In the genomic region with DNA sequence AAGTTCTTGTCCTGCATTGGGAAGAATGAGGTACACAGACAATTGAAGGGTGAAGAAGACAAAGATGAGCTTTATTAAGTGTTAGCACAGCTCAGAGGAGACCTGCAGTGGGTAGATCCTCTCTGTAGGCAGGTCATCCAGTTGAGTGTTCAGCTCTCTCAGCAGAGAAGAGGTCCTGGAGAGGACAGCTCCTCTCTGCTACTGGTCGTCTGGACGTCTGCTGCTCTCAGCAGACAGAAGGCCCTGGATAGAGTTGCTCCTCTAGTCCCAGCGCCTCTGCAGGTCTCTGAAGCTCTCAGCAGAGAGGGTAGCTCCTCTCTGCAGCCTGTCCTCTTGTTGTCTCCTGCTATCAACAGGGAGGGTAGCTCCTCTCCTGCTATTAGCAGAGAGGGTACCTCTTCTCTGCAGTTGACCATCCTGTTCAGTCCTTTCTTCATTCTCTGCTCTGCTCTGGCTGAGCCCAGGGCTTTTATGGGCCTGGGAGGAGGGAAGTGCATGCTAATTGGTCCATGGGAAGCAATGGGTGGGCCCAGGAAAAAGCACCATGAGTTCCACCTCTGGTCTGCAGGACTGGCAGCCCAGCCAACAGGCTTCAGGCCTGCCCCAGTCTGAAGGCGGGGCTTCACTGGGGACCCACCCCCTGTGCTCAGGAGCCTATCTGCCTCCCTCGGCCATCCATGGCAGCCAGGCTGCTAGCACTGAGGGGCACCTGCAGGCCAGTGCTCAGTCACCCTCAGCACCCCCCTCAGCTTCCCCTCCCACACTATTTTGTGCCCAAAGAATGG, we compare ENCODE assay signal across 22 cellular contexts. TPM values are rescaled to one million over a fixed set of nuclear protein-coding genes. Genes with fewer than 3 reads are reported as not detected.
"Had no signal": no experiment of that assay in that cellular context is flagged by ENCODE, and none has a peak within 500 bp of the region (broad histone marks: within the 10 kb centered on the region; RNA-seq: fewer than 3 reads in every experiment).

No MANE protein-coding gene starts in this region.

- H3K27me3 ChIP-seq: dorsolateral prefrontal cortex, pancreas, sigmoid colon, thyroid gland, uterus had no signal

- DNase-seq: activated B cell treated with CpG ODN at 0.5 μM for 24 hours; activated CD4-positive, alpha-beta T cell treated with anti-CD3 and anti-CD28 coated beads for 48 hours; activated CD8-positive, alpha-beta T cell treated with anti-CD3 and anti-CD28 coated beads for 36 hours; activated naive CD4-positive, alpha-beta T cell treated with anti-CD3 and anti-CD28 coated beads for 36 hours; activated naive CD8-positive, alpha-beta T cell treated with anti-CD3 and anti-CD28 coated beads, Interleukin-2, amount 50 U/mL, for 24 hours; activated T-cell treated with anti-CD3 and anti-CD28 coated beads, Interleukin-2, amount 50 U/mL, for 24 hours; caudate nucleus; dorsolateral prefrontal cortex; foreskin fibroblast; hypothalamus; islet precursor cell; sigmoid colon; stimulated activated CD4-positive, alpha-beta T cell treated with anti-CD3 and anti-CD28 coated beads, Interleukin-4, amount 100 ng/mL, for 24 hours; stimulated activated naive B cell treated with anti-CD40 and anti-IgM and Interleukin-4, amounts not matched to agents 10 μg/mL and 1 μg/mL and 100 μg/mL, for 72 hours; thyroid gland; uterus had no signal

- H3K4me1 ChIP-seq: pancreas, sigmoid colon, thyroid gland, uterus had no signal

- H3K36me3 ChIP-seq: pancreas, sigmoid colon, thyroid gland, uterus had no signal

- H3K4me3 ChIP-seq: dorsolateral prefrontal cortex, lung, pancreas, sigmoid colon, thyroid gland, uterus had no signal

- H3K27ac ChIP-seq: dorsolateral prefrontal cortex, epithelial cell of prostate, pancreas, sigmoid colon, thyroid gland, uterus had no signal

- H3K9me3 ChIP-seq: pancreas, sigmoid colon, thyroid gland, uterus had no signal

- ATAC-seq: activated CD8-positive, alpha-beta T cell treated with anti-CD3 and anti-CD28 coated beads for 36 hours; activated naive CD8-positive, alpha-beta T cell treated with anti-CD3 and anti-CD28 coated beads, Interleukin-2, amount 50 U/mL, for 24 hours; left lobe of liver; pancreas; stimulated activated naive B cell treated with anti-CD40 and anti-IgM and Interleukin-4, amounts not matched to agents 10 μg/mL and 1 μg/mL and 100 μg/mL, for 72 hours had no signal

RNA-seq across cellular contexts. Expression of gene IBSP, which starts 54.1 kb away (rescaled TPM):
- total RNA-seq: activated B cell treated with CpG ODN at 0.5 μM for 24 hours; activated CD8-positive, alpha-beta T cell treated with anti-CD3 and anti-CD28 coated beads for 36 hours; activated naive CD4-positive, alpha-beta T cell treated with anti-CD3 and anti-CD28 coated beads for 36 hours; activated T-helper 2 cell treated with anti-CD3 and anti-CD28 coated beads, Interferon-gamma antibody, Interleukin-2, Interleukin-4, amounts not matched to agents 10 μg/mL and 5 μg/mL and 100 μg/mL, durations not matched to agents 14 hours and 24 hours and 36 hours; left lobe of liver; sigmoid colon; subcutaneous adipose tissue; thyroid gland; uterus had no signal
- polyA plus RNA-seq: pancreas, sigmoid colon had no signal
